In the genomic region with DNA sequence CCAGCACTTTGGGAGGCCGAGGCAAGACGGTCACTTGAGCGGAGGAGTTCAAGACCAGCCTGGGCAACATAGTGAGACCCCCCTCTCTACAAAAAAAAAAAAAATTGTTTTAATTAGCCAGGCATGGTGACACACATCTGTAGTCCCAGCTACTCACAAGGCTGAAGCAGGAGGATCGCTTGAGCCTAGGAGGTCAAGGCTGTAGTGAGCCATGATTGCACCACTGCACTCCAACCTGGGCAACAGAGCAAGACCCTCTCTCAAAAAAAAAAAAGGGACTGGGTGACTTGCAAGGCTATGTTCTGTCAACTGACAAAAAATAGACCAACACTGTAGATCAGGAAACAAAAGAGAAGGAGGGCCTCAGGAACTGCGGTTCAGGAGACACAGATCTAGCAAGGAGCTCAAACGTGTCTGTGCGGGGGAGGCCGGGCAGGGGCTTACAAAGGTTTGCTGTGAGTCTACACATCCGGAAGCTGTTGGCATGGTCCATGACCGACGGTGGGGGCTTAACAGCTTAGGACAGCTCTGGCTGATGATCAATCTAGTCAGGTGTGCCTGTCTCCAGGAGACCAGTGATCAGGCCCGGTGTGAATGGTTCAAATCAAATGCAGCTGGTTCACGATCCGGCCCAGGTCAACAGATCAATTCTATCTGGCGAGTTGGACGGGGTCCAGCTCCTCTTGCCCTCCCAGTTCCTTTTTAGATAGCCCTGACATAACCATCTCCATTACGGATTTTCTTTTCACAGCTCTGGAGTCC, we compare ENCODE assay signal across 1 cellular context.
TF ChIP-seq lines count a peak whose summit lies in the region.

No MANE protein-coding gene starts in this region.

TF ChIP-seq in GM12878, 131 proteins besides CTCF, POLR2A, EP300 and RAD21 (continues in another document):
- TF ChIP-seq, protein P1, sequence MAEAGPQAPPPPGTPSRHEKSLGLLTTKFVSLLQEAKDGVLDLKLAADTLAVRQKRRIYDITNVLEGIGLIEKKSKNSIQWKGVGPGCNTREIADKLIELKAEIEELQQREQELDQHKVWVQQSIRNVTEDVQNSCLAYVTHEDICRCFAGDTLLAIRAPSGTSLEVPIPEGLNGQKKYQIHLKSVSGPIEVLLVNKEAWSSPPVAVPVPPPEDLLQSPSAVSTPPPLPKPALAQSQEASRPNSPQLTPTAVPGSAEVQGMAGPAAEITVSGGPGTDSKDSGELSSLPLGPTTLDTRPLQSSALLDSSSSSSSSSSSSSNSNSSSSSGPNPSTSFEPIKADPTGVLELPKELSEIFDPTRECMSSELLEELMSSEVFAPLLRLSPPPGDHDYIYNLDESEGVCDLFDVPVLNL (IDR thresholded peaks at IDR 0.05; ENCODE audit: low read depth, low read length): no peak
- TF ChIP-seq CREM (IDR thresholded peaks at IDR 0.05; ENCODE audit: low read depth) (peak; percentile 46; the same call in 1 of the 2 replicates), DPF2 (IDR thresholded peaks at IDR 0.05) (0 out of 2 replicates have a peak, but pooled peaks have one; percentile 14), ETV6 (conservative IDR thresholded peaks at IDR 0.05 in 1 of 2, IDR thresholded peaks at IDR 0.05 in 1 of 2; ENCODE audit: borderline replicate concordance in 1 of 2, low read depth in 1 of 2) (0 out of 4 replicates have a peak, but pooled peaks of 1 of the 2 experiments have one; percentile 15), SMARCA5 (IDR thresholded peaks at IDR 0.05) (no peak), BHLHE40 (IDR thresholded peaks at IDR 0.05; ENCODE audit: borderline replicate concordance in 1 of 2, low read depth in 2 of 2, low read length in 1 of 2) (peak; percentile 12 to 62; a peak in 2 of 4 replicates), CHD4 (IDR thresholded peaks at IDR 0.05) (no peak), KLF5 (IDR thresholded peaks at IDR 0.05; ENCODE audit: partially characterized antibody) (no peak), BCL11A (IDR thresholded peaks at IDR 0.05; ENCODE audit: low read depth, low read length) (no peak), ZNF274 (IDR thresholded peaks at IDR 0.05; ENCODE audit: insufficient read depth, insufficient read length) (no peak), EED (IDR thresholded peaks at IDR 0.05; ENCODE audit: low read depth) (0 out of 2 replicates have a peak, but pooled peaks have one; percentile 27), SPI1 (IDR thresholded peaks at IDR 0.05; ENCODE audit: borderline replicate concordance, insufficient read depth, low read depth, low read length) (peak; percentile 20; the same call in 1 of the 2 replicates), NR2F1 (conservative IDR thresholded peaks at IDR 0.05) (no peak), KAT2A (conservative IDR thresholded peaks at IDR 0.05; ENCODE audit: control insufficient read depth, low read depth, low read length) (no peak), TCF12 (IDR thresholded peaks at IDR 0.05; ENCODE audit: low read depth, low read length) (0 out of 2 replicates have a peak, but pooled peaks have one; percentile 20), EZH2 (IDR thresholded peaks at IDR 0.05; ENCODE audit: borderline replicate concordance, control insufficient read depth, low read depth, low read length) (no peak), BACH1 (IDR thresholded peaks at IDR 0.05; ENCODE audit: borderline replicate concordance) (no peak), NRF1 (conservative IDR thresholded peaks at IDR 0.05; ENCODE audit: low read depth, low read length) (no peak)
- TF ChIP-seq, protein P2, sequence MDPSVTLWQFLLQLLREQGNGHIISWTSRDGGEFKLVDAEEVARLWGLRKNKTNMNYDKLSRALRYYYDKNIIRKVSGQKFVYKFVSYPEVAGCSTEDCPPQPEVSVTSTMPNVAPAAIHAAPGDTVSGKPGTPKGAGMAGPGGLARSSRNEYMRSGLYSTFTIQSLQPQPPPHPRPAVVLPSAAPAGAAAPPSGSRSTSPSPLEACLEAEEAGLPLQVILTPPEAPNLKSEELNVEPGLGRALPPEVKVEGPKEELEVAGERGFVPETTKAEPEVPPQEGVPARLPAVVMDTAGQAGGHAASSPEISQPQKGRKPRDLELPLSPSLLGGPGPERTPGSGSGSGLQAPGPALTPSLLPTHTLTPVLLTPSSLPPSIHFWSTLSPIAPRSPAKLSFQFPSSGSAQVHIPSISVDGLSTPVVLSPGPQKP (IDR thresholded peaks at IDR 0.05; ENCODE audit: low read depth, low read length): no peak
- TF ChIP-seq, protein P3, sequence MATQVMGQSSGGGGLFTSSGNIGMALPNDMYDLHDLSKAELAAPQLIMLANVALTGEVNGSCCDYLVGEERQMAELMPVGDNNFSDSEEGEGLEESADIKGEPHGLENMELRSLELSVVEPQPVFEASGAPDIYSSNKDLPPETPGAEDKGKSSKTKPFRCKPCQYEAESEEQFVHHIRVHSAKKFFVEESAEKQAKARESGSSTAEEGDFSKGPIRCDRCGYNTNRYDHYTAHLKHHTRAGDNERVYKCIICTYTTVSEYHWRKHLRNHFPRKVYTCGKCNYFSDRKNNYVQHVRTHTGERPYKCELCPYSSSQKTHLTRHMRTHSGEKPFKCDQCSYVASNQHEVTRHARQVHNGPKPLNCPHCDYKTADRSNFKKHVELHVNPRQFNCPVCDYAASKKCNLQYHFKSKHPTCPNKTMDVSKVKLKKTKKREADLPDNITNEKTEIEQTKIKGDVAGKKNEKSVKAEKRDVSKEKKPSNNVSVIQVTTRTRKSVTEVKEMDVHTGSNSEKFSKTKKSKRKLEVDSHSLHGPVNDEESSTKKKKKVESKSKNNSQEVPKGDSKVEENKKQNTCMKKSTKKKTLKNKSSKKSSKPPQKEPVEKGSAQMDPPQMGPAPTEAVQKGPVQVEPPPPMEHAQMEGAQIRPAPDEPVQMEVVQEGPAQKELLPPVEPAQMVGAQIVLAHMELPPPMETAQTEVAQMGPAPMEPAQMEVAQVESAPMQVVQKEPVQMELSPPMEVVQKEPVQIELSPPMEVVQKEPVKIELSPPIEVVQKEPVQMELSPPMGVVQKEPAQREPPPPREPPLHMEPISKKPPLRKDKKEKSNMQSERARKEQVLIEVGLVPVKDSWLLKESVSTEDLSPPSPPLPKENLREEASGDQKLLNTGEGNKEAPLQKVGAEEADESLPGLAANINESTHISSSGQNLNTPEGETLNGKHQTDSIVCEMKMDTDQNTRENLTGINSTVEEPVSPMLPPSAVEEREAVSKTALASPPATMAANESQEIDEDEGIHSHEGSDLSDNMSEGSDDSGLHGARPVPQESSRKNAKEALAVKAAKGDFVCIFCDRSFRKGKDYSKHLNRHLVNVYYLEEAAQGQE (IDR thresholded peaks at IDR 0.05; ENCODE audit: low read depth, low read length): no peak
- TF ChIP-seq, protein P4, sequence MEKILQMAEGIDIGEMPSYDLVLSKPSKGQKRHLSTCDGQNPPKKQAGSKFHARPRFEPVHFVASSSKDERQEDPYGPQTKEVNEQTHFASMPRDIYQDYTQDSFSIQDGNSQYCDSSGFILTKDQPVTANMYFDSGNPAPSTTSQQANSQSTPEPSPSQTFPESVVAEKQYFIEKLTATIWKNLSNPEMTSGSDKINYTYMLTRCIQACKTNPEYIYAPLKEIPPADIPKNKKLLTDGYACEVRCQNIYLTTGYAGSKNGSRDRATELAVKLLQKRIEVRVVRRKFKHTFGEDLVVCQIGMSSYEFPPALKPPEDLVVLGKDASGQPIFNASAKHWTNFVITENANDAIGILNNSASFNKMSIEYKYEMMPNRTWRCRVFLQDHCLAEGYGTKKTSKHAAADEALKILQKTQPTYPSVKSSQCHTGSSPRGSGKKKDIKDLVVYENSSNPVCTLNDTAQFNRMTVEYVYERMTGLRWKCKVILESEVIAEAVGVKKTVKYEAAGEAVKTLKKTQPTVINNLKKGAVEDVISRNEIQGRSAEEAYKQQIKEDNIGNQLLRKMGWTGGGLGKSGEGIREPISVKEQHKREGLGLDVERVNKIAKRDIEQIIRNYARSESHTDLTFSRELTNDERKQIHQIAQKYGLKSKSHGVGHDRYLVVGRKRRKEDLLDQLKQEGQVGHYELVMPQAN (conservative IDR thresholded peaks at IDR 0.05): no peak
- TF ChIP-seq, protein P5, sequence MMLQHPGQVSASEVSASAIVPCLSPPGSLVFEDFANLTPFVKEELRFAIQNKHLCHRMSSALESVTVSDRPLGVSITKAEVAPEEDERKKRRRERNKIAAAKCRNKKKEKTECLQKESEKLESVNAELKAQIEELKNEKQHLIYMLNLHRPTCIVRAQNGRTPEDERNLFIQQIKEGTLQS (IDR thresholded peaks at IDR 0.05; ENCODE audit: borderline replicate concordance, extremely low read depth, low read depth, low read length): no peak
- TF ChIP-seq, protein P6, sequence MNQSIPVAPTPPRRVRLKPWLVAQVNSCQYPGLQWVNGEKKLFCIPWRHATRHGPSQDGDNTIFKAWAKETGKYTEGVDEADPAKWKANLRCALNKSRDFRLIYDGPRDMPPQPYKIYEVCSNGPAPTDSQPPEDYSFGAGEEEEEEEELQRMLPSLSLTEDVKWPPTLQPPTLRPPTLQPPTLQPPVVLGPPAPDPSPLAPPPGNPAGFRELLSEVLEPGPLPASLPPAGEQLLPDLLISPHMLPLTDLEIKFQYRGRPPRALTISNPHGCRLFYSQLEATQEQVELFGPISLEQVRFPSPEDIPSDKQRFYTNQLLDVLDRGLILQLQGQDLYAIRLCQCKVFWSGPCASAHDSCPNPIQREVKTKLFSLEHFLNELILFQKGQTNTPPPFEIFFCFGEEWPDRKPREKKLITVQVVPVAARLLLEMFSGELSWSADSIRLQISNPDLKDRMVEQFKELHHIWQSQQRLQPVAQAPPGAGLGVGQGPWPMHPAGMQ (IDR thresholded peaks at IDR 0.05; ENCODE audit: borderline replicate concordance): no peak
- TF ChIP-seq, protein P7, sequence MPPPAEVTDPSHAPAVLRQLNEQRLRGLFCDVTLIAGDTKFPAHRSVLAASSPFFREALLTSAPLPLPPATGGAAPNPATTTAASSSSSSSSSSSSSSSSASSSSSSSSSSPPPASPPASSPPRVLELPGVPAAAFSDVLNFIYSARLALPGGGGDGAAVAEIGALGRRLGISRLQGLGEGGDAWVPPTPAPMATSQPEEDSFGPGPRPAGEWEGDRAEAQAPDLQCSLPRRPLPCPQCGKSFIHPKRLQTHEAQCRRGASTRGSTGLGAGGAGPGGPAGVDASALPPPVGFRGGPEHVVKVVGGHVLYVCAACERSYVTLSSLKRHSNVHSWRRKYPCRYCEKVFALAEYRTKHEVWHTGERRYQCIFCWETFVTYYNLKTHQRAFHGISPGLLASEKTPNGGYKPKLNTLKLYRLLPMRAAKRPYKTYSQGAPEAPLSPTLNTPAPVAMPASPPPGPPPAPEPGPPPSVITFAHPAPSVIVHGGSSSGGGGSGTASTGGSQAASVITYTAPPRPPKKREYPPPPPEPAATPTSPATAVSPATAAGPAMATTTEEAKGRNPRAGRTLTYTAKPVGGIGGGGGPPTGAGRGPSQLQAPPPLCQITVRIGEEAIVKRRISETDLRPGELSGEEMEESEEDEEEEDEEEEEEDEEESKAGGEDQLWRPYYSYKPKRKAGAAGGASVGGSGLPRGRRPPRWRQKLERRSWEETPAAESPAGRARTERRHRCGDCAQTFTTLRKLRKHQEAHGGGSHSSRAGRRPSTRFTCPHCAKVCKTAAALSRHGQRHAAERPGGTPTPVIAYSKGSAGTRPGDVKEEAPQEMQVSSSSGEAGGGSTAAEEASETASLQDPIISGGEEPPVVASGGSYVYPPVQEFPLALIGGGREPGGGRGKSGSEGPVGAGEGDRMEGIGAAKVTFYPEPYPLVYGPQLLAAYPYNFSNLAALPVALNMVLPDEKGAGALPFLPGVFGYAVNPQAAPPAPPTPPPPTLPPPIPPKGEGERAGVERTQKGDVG (CRISPR knock-in tag; IDR thresholded peaks at IDR 0.05): no peak
- TF ChIP-seq, protein P8, sequence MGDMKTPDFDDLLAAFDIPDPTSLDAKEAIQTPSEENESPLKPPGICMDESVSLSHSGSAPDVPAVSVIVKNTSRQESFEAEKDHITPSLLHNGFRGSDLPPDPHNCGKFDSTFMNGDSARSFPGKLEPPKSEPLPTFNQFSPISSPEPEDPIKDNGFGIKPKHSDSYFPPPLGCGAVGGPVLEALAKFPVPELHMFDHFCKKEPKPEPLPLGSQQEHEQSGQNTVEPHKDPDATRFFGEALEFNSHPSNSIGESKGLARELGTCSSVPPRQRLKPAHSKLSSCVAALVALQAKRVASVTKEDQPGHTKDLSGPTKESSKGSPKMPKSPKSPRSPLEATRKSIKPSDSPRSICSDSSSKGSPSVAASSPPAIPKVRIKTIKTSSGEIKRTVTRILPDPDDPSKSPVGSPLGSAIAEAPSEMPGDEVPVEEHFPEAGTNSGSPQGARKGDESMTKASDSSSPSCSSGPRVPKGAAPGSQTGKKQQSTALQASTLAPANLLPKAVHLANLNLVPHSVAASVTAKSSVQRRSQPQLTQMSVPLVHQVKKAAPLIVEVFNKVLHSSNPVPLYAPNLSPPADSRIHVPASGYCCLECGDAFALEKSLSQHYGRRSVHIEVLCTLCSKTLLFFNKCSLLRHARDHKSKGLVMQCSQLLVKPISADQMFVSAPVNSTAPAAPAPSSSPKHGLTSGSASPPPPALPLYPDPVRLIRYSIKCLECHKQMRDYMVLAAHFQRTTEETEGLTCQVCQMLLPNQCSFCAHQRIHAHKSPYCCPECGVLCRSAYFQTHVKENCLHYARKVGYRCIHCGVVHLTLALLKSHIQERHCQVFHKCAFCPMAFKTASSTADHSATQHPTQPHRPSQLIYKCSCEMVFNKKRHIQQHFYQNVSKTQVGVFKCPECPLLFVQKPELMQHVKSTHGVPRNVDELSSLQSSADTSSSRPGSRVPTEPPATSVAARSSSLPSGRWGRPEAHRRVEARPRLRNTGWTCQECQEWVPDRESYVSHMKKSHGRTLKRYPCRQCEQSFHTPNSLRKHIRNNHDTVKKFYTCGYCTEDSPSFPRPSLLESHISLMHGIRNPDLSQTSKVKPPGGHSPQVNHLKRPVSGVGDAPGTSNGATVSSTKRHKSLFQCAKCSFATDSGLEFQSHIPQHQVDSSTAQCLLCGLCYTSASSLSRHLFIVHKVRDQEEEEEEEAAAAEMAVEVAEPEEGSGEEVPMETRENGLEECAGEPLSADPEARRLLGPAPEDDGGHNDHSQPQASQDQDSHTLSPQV (IDR thresholded peaks at IDR 0.05): 0 out of 2 replicates have a peak, but pooled peaks have one; percentile 77
- TF ChIP-seq, protein P9, sequence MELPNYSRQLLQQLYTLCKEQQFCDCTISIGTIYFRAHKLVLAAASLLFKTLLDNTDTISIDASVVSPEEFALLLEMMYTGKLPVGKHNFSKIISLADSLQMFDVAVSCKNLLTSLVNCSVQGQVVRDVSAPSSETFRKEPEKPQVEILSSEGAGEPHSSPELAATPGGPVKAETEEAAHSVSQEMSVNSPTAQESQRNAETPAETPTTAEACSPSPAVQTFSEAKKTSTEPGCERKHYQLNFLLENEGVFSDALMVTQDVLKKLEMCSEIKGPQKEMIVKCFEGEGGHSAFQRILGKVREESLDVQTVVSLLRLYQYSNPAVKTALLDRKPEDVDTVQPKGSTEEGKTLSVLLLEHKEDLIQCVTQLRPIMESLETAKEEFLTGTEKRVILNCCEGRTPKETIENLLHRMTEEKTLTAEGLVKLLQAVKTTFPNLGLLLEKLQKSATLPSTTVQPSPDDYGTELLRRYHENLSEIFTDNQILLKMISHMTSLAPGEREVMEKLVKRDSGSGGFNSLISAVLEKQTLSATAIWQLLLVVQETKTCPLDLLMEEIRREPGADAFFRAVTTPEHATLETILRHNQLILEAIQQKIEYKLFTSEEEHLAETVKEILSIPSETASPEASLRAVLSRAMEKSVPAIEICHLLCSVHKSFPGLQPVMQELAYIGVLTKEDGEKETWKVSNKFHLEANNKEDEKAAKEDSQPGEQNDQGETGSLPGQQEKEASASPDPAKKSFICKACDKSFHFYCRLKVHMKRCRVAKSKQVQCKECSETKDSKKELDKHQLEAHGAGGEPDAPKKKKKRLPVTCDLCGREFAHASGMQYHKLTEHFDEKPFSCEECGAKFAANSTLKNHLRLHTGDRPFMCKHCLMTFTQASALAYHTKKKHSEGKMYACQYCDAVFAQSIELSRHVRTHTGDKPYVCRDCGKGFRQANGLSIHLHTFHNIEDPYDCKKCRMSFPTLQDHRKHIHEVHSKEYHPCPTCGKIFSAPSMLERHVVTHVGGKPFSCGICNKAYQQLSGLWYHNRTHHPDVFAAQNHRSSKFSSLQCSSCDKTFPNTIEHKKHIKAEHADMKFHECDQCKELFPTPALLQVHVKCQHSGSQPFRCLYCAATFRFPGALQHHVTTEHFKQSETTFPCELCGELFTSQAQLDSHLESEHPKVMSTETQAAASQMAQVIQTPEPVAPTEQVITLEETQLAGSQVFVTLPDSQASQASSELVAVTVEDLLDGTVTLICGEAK (IDR thresholded peaks at IDR 0.05; ENCODE audit: borderline replicate concordance): no peak
